9 cellular contexts compared by ENCODE assay signal in genomic region chr13:25881946-25882574, GRCh38.
DNase-seq lines count a peak whose midpoint lies in the region; TF ChIP-seq lines count a peak whose summit lies in the region.
"Had no signal": no experiment of that assay in that cellular context is flagged by ENCODE, and none has a peak within 500 bp of the region (broad histone marks: within the 10 kb centered on the region; RNA-seq: fewer than 3 reads in every experiment).

No MANE protein-coding gene starts in this region.

- peaks cover 41% of the 10 kb centered on the region for H3K4me1 ChIP-seq in CD8-positive, alpha-beta memory T cell (ENCODE audit: insufficient read depth, low read length)

- peaks cover 17% of the 10 kb centered on the region for H3K27me3 Mint-ChIP-seq in progenitor cell of endocrine pancreas
- peaks cover 0 to 2% of the 10 kb centered on the region in 2 donors for H3K27me3 Mint-ChIP-seq in CD8-positive, alpha-beta memory T cell

- no peaks in the 10 kb centered on the region for H3K9me3 Mint-ChIP-seq in progenitor cell of endocrine pancreas (ENCODE audit: low read depth)
- peaks cover 0 to 2% (median 0%) of the 10 kb centered on the region in 5 donors for H3K9me3 Mint-ChIP-seq in CD8-positive, alpha-beta memory T cell

- H3K27ac Mint-ChIP-seq in progenitor cell of endocrine pancreas, result peak overlapping the region; percentile 53
- H3K27ac Mint-ChIP-seq in CD8-positive, alpha-beta memory T cell, result peak overlapping the region in 2 of 8 donors; percentile 39 to 57

- TF ChIP-seq CTCF in epithelial cell of esophagus (IDR thresholded peaks at IDR 0.05; ENCODE audit: insufficient read depth, low read depth, low read length, missing control alignments), result no peak
- TF ChIP-seq CTCF in progenitor cell of endocrine pancreas (IDR thresholded peaks at IDR 0.05; ENCODE audit: unreplicated experiment), result no peak

- H3K36me3 Mint-ChIP-seq in progenitor cell of endocrine pancreas (ENCODE audit: insufficient read depth), result no peaks in the 10 kb centered on the region
- no peaks in the 10 kb centered on the region for H3K36me3 Mint-ChIP-seq in CD8-positive, alpha-beta memory T cell

- peak overlapping the region; percentile 57 for H3K4me3 Mint-ChIP-seq in progenitor cell of endocrine pancreas (ENCODE audit: low read depth)
- H3K4me3 Mint-ChIP-seq in CD8-positive, alpha-beta memory T cell, result no peak overlapping the region

- H3K27ac ChIP-seq in CD8-positive, alpha-beta memory T cell (ENCODE audit: low read depth, low read length), result no peak overlapping the region

- H3K27me3 ChIP-seq in CD8-positive, alpha-beta memory T cell (ENCODE audit: insufficient read depth, low read length, poor library complexity, severe bottlenecking), result no peaks in the 10 kb centered on the region

- peaks cover 39% of the 10 kb centered on the region for H3K4me1 Mint-ChIP-seq in progenitor cell of endocrine pancreas (ENCODE audit: low read depth)
- peaks cover 7 to 18% (median 16%) of the 10 kb centered on the region in 3 donors for H3K4me1 Mint-ChIP-seq in CD8-positive, alpha-beta memory T cell

- DNase-seq in HEK293T (ENCODE audit: extremely low spot score) (peak; percentile 10), NCI-H69 (lab: John Stamatoyannopoulos, UW) (peak; percentile 42), epithelial cell of esophagus (ENCODE audit: low read depth) (peak; percentile 17), progenitor cell of endocrine pancreas (ENCODE audit: low spot score, unreplicated experiment) (peak; percentile 17), DMS53 (lab: John Stamatoyannopoulos, UW) (no peak), NCI-H1694 (lab: John Stamatoyannopoulos, UW) (no peak), GDM1 (lab: John Stamatoyannopoulos, UW) (no peak)
- DNase-seq in CD8-positive, alpha-beta memory T cell, result no peak

- no peak overlapping the region for H3K4me3 ChIP-seq in epithelial cell of esophagus (ENCODE audit: low read length)
- H3K4me3 ChIP-seq in CD8-positive, alpha-beta memory T cell (ENCODE audit: low read length), result no peak overlapping the region
- H3K4me3 ChIP-seq: lung had no signal

- H3K36me3 ChIP-seq in CD8-positive, alpha-beta memory T cell (ENCODE audit: insufficient read depth, low read length), result no peaks in the 10 kb centered on the region

- POLR2A ChIA-PET in HEK293T (lab: Yijun Ruan, JAX), result interaction anchor here (0.6 kb wide), 1 partner anchor 141 kb away, joined by 3 read pairs; no protein-coding TSS in a partner anchor
- POLR2A ChIA-PET in CD8-positive, alpha-beta memory T cell (lab: Charles Lee), result no interaction called here

- no peaks in the 10 kb centered on the region for H3K9me3 ChIP-seq in CD8-positive, alpha-beta memory T cell (ENCODE audit: low read length)

- CTCF ChIA-PET in HEK293T (lab: Yijun Ruan, JAX), result no interaction called here
- CTCF ChIA-PET in CD8-positive, alpha-beta memory T cell (lab: Charles Lee), result no interaction called here

TF ChIP-seq in HEK293T, 16 proteins besides CTCF, POLR2A, EP300 and RAD21:
- TF ChIP-seq ARNT (IDR thresholded peaks at IDR 0.05) (no peak), FOXM1 (IDR thresholded peaks at IDR 0.05; ENCODE audit: borderline replicate concordance) (no peak), SUZ12 (IDR thresholded peaks at IDR 0.05) (no peak), ZNF384 (IDR thresholded peaks at IDR 0.05) (no peak), FOXA1 (IDR thresholded peaks at IDR 0.05) (no peak), TARDBP (IDR thresholded peaks at IDR 0.05) (no peak), NFRKB (IDR thresholded peaks at IDR 0.05) (no peak), ELF4 (IDR thresholded peaks at IDR 0.05) (no peak), PKNOX1 (IDR thresholded peaks at IDR 0.05) (no peak), L3MBTL2 (conservative IDR thresholded peaks at IDR 0.05) (no peak)

Comparison
In these comparisons a context has a peak if more than half of its experiments do, and no peak if none do; other contexts are left out.
1. DNase-seq: peak in HEK293T (single experiment), NCI-H69 (single experiment), epithelial cell of esophagus (single experiment) and progenitor cell of endocrine pancreas (single experiment); none in DMS53 (single experiment), NCI-H1694 (single experiment), CD8-positive, alpha-beta memory T cell (0 of 5) and GDM1 (single experiment).